ENCODE assay signal across 23 cellular contexts in the genomic region with DNA sequence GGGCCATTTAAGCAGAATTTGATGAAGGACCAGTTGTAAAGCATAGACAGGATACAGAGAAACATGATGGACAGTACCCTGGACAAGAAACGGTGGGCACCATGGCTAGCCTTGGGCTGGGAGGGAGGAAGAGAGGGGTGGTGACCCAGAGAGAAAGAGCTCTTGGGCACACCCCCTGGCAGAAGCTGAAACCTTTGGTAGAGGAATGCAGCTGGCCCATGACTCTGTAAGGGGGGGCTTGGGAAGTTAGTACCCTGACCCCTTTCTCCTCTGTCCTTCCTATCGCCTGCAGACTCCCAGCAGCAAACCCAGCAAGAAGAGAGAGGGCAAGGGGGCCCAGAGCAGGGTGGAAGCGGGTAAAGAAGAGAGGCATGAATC. TPM values are rescaled to one million over a fixed set of nuclear protein-coding genes. Genes with fewer than 3 reads are reported as not detected.
DNase-seq lines count a peak whose midpoint lies in the region; ATAC-seq and TF ChIP-seq lines count a peak whose summit lies in the region.
"Had no signal": no experiment of that assay in that cellular context is flagged by ENCODE, and none has a peak within 500 bp of the region (broad histone marks: within the 10 kb centered on the region; RNA-seq: fewer than 3 reads in every experiment).

No MANE protein-coding gene starts in this region.

- no peaks in the 10 kb centered on the region for H3K9me3 Mint-ChIP-seq in WTC11
- H3K9me3 Mint-ChIP-seq in nephron progenitor cell = no peaks in the 10 kb centered on the region
- H3K9me3 Mint-ChIP-seq: CD14-positive monocyte; CD8-positive, alpha-beta memory T cell had no signal

- H3K27me3 ChIP-seq in upper lobe of right lung = no peaks in the 10 kb centered on the region
- H3K27me3 ChIP-seq: Peyer's patch, SJCRH30 had no signal

- H3K4me1 Mint-ChIP-seq in WTC11 = peaks cover 8% of the 10 kb centered on the region
- peaks cover 34% of the 10 kb centered on the region for H3K4me1 Mint-ChIP-seq in nephron progenitor cell
- H3K4me1 Mint-ChIP-seq: CD8-positive, alpha-beta memory T cell had no signal

- no peaks in the 10 kb centered on the region for H3K9me3 ChIP-seq in upper lobe of right lung
- H3K9me3 ChIP-seq: BE2C, Peyer's patch, SJCRH30 had no signal

- H3K4me1 ChIP-seq in upper lobe of right lung = no peaks in the 10 kb centered on the region
- H3K4me1 ChIP-seq: BE2C, SJCRH30 had no signal

- TF ChIP-seq CTCF in WTC11 (IDR thresholded peaks at IDR 0.05) (no peak), nephron progenitor cell (IDR thresholded peaks at IDR 0.05) (no peak), upper lobe of right lung (IDR thresholded peaks at IDR 0.05) (no peak)

- no peaks in the 10 kb centered on the region for H3K27me3 Mint-ChIP-seq in WTC11 (ENCODE audit: low read depth)
- no peaks in the 10 kb centered on the region for H3K27me3 Mint-ChIP-seq in nephron progenitor cell (ENCODE audit: low read depth, poor library complexity)

- no peaks in the 10 kb centered on the region for H3K36me3 ChIP-seq in upper lobe of right lung
- H3K36me3 ChIP-seq: BE2C, Peyer's patch had no signal

- POLR2A ChIA-PET in WTC11 (lab: Charles Lee) = no interaction called here

- DNase-seq in Right ventricle myocardium superior = no peak
- no peak for DNase-seq in cardiac septum (ENCODE audit: low spot score)
- DNase-seq in WTC11 (ENCODE audit: low spot score) = no peak
- DNase-seq in nephron progenitor cell = no peak
- DNase-seq in upper lobe of right lung = no peak
- no peak for DNase-seq in DMS153 (lab: John Stamatoyannopoulos, UW)
- DNase-seq in SHP77 treated with DMSO at 0.1 percent for 48 hours (lab: John Stamatoyannopoulos, UW) = no peak
- DNase-seq: BE2C; CD8-positive, alpha-beta memory T cell; DND-41; MM.1S; NCI-H1048; NCI-H1417; NCI-H1694; NCI-H2029 treated with DMSO at 0.1 percent for 48 hours; NCI-H446 treated with DMSO at 0.1 percent for 48 hours; SJCRH30 had no signal

- no peak overlapping the region for H3K27ac ChIP-seq in upper lobe of right lung
- H3K27ac ChIP-seq: 22Rv1, KMS-11, Peyer's patch, SJCRH30 had no signal

- intact Hi-C loops in Right ventricle myocardium superior (cut with DNase I) = no loop called here
- intact Hi-C loops in cardiac septum (cut with DNase I) = loop anchor here (10.0 kb wide), 1 partner anchor 155 kb away; no protein-coding TSS in a partner anchor
- intact Hi-C loops in upper lobe of right lung (cut with DNase I) = no loop called here

- H3K4me3 Mint-ChIP-seq in WTC11 = no peak overlapping the region
- H3K4me3 Mint-ChIP-seq in nephron progenitor cell = no peak overlapping the region
- H3K4me3 Mint-ChIP-seq: CD14-positive monocyte; CD8-positive, alpha-beta memory T cell had no signal

- CTCF ChIA-PET in WTC11 (lab: Charles Lee) = interaction anchor here (0.6 to 2.9 kb wide), 18 partner anchors 9 to 661 kb away, joined by 3 to 32 read pairs (median 3); a partner anchor contains a TSS

- H3K27ac Mint-ChIP-seq in WTC11 = 0 out of 2 replicates have a peak overlapping the region, but pooled peaks have one; percentile 36
- H3K27ac Mint-ChIP-seq in nephron progenitor cell = peak overlapping the region; percentile 83
- H3K27ac Mint-ChIP-seq: CD14-positive monocyte; CD8-positive, alpha-beta memory T cell had no signal

- no peak overlapping the region for H3K4me3 ChIP-seq in upper lobe of right lung
- H3K4me3 ChIP-seq: Peyer's patch, SJCRH30 had no signal

- H3K36me3 Mint-ChIP-seq in WTC11 (peaks cover 1% of the 10 kb centered on the region), nephron progenitor cell (ENCODE audit: low read depth) (peaks cover 5% of the 10 kb centered on the region)
- H3K36me3 Mint-ChIP-seq: CD14-positive monocyte; CD8-positive, alpha-beta memory T cell had no signal

- ATAC-seq in Right ventricle myocardium superior (ENCODE audit: poor library complexity) (peak; percentile 31), WTC11 (peak; percentile 38), upper lobe of right lung (peak; percentile 32), GM21381 (IDR thresholded peaks at IDR 0.05; ENCODE audit: unreplicated experiment) (no peak)
- ATAC-seq: SK-N-SH treated with all-trans-retinoic acid at 6 μM for 48 hours had no signal

TF ChIP-seq in WTC11, 78 proteins besides CTCF, POLR2A, EP300 and RAD21:
- TF ChIP-seq HMGA2 (CRISPR knock-in tag; IDR thresholded peaks at IDR 0.05) (no peak), ZNF396 (CRISPR knock-in tag; IDR thresholded peaks at IDR 0.05; ENCODE audit: borderline replicate concordance) (no peak), EMX1 (CRISPR knock-in tag; IDR thresholded peaks at IDR 0.05) (no peak), JAZF1 (CRISPR knock-in tag; IDR thresholded peaks at IDR 0.05) (no peak), ESRRA (CRISPR knock-in tag; IDR thresholded peaks at IDR 0.05; ENCODE audit: borderline replicate concordance) (no peak), ZNF219 (CRISPR knock-in tag; IDR thresholded peaks at IDR 0.05; ENCODE audit: borderline replicate concordance) (no peak), GRHL2 (CRISPR knock-in tag; IDR thresholded peaks at IDR 0.05; ENCODE audit: insufficient replicate concordance, severe bottlenecking) (no peak)
- TF ChIP-seq, protein P1, sequence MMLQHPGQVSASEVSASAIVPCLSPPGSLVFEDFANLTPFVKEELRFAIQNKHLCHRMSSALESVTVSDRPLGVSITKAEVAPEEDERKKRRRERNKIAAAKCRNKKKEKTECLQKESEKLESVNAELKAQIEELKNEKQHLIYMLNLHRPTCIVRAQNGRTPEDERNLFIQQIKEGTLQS (CRISPR knock-in tag; conservative IDR thresholded peaks at IDR 0.05) = no peak
TF ChIP-seq in WTC11: peak in this region for 0.

RNA-seq across cellular contexts. Expression of a gene that starts 32.6 kb away (rescaled TPM):
- 33.9 TPM for total RNA-seq in Right ventricle myocardium superior
- 34.2 TPM for total RNA-seq in cardiac septum
- total RNA-seq in WTC11 (2021) = 47.6 to 55.3 TPM (median 50.5 TPM) in 3 replicates
- 18.9 TPM for total RNA-seq in upper lobe of right lung

RNA-seq across cellular contexts. Expression of a gene that starts 44.7 kb away (rescaled TPM):
- total RNA-seq in Right ventricle myocardium superior (10.8 TPM), cardiac septum (16.4 TPM), WTC11 (2021) (63.7 to 67.3 TPM (median 66.0 TPM) in 3 replicates), upper lobe of right lung (50.1 TPM)

RNA-seq across cellular contexts. Expression of a gene that starts 49.2 kb away (rescaled TPM):
- total RNA-seq in Right ventricle myocardium superior (6.0 TPM), cardiac septum (91.5 TPM), WTC11 (2021) (53.1 to 60.4 TPM (median 54.2 TPM) in 3 replicates), upper lobe of right lung (7.3 TPM)
